In the genomic region with DNA sequence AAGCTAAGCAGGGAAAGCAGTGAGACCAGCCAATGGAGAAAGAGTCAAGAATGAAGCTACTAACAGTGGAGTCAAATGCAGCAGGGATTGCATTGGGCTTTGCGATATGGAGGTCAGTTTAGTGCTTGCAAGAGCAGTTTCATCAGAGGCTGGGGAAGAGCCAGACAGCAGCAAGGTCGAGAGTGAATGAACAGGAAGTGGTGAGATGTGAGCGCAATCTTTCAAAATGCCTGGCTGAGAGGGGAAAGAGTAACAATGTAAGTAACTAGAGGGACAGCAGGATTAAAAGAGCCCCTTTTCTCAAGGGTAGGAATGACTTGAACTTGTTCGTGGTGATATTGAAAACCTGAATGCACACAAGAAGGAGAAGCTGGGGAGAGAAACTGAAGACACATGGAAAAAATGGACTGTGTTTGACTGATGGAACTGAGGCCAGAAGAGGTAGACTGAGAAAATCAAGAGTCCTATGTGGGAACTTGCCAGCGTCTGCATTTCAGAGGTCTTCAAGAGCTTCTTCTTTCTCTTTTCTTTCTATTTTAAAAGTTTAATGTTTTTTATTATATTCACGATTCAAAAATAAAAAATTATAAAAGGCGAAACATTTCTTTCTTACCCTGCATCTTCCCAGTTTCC, we compare ENCODE assay signal across 8 cellular contexts. TPM values are rescaled to one million over a fixed set of nuclear protein-coding genes. Genes with fewer than 3 reads are reported as not detected.
DNase-seq lines count a peak whose midpoint lies in the region; ATAC-seq, FAIRE-seq and TF ChIP-seq lines count a peak whose summit lies in the region.

No MANE protein-coding gene starts in this region.

- H3K27ac Mint-ChIP-seq in activated T-cell treated with anti-CD3 and anti-CD28 coated beads, Interleukin-2, amount 50 U/mL, for 24 hours = peak overlapping the region; percentile 76

- peaks cover 36% of the 10 kb centered on the region for H3K4me1 Mint-ChIP-seq in activated T-cell treated with anti-CD3 and anti-CD28 coated beads, Interleukin-2, amount 50 U/mL, for 24 hours (ENCODE audit: low read depth)

- peak; percentile 62 for DNase-seq in GM10248 (ENCODE audit: extremely low spot score)
- DNase-seq in HS-5 (ENCODE audit: low read depth) = peak; percentile 36
- DNase-seq in activated T-cell treated with anti-CD3 and anti-CD28 coated beads, Interleukin-2, amount 50 U/mL, for 24 hours = no peak
- DNase-seq in mucosa of gallbladder (ENCODE audit: low spot score) = peak; percentile 31
- no peak for DNase-seq in ecto neural progenitor cell (ENCODE audit: low spot score)
- no peak for DNase-seq in HTR-8/SVneo (ENCODE audit: insufficient read length, low spot score)
- no peak for DNase-seq in D721Med (ENCODE audit: insufficient read length, low spot score)

- no peaks in the 10 kb centered on the region for H3K27me3 Mint-ChIP-seq in activated T-cell treated with anti-CD3 and anti-CD28 coated beads, Interleukin-2, amount 50 U/mL, for 24 hours

- no peaks in the 10 kb centered on the region for H3K36me3 Mint-ChIP-seq in activated T-cell treated with anti-CD3 and anti-CD28 coated beads, Interleukin-2, amount 50 U/mL, for 24 hours (ENCODE audit: low read depth)

- CTCF ChIA-PET in GM10248 (lab: Yijun Ruan, JAX) = interaction anchor here (1.0 to 1.4 kb wide), 3 partner anchors 11 to 47 kb away, joined by 3 to 5 read pairs (median 3); no protein-coding TSS in a partner anchor

- TF ChIP-seq CTCF in GM10248 (IDR thresholded peaks at IDR 0.05; ENCODE audit: control extremely low read depth, extremely low read depth, low read depth, missing control alignments) (no peak), D721Med (IDR thresholded peaks at IDR 0.05; ENCODE audit: insufficient read depth, missing control alignments) (no peak)

- peak; percentile 96 for ATAC-seq in GM21515 (IDR thresholded peaks at IDR 0.05; ENCODE audit: unreplicated experiment)

- peak overlapping the region; percentile 28 for H3K4me3 Mint-ChIP-seq in activated T-cell treated with anti-CD3 and anti-CD28 coated beads, Interleukin-2, amount 50 U/mL, for 24 hours

- H3K9me3 Mint-ChIP-seq in activated T-cell treated with anti-CD3 and anti-CD28 coated beads, Interleukin-2, amount 50 U/mL, for 24 hours = no peaks in the 10 kb centered on the region

- POLR2A ChIA-PET in GM10248 (lab: Yijun Ruan, JAX) = no interaction called here

- FAIRE-seq in HTR-8/SVneo (lab: Jason Lieb, UNC) (no peak), D721Med (lab: Jason Lieb, UNC) (no peak)

RNA-seq across cellular contexts. Expression of a gene that starts 30.6 kb away (rescaled TPM):
- 36.3 TPM for total RNA-seq in mucosa of gallbladder

RNA-seq across cellular contexts. Expression of a gene that starts 40.5 kb away (rescaled TPM):
- total RNA-seq in mucosa of gallbladder = 135 TPM

Comparison
In these comparisons a context has a peak if more than half of its experiments do, and no peak if none do; other contexts are left out.
1. DNase-seq: peak in GM10248 (single experiment), HS-5 (single experiment) and mucosa of gallbladder (single experiment); none in activated T-cell treated with anti-CD3 and anti-CD28 coated beads, Interleukin-2, amount 50 U/mL, for 24 hours (single experiment), ecto neural progenitor cell (single experiment), HTR-8/SVneo (single experiment) and D721Med (single experiment).